Comparison of ENCODE assay signal across 8 cellular contexts in the genomic region with DNA sequence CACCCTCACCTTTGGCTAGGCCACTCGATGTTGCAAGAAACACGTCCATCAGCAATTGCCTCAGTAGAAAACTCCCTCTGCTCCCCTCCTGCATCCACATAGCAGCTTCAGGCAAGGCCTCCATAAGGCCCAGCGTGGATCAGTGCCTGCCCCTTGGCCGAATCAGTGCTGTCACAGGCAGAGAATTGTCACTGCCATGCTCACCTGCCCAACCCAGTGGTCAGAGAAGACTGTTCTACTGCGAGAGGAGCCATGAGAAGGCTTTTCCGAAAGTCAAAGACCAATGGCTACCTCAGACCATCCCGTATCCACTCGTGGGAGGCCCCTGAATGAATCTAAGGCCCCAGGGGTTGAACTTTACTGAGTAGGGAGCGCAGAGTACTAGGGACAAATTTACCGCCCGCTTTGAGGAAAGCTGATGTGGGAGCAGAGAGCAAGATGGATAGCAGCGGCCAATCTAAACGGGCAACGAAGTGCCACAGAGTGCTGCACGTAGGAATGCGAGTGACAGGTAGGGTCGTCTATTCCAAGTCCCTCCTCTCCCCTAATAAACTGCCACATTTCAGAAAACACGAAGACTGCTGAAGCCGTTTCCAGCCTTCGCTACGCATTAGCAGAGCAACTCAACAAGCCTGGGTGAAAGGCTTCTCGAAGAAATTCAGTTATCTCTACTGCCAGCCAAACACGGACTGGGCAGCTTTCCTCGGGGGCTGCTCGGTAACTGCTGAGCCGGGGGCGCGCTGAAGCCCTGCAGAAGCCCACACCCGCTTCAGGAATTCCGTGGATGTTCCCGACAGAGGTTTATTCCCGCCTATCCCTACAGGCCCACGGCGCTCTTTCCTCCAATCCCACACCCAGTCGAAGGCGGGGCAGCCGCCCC. TPM values are rescaled to one million over a fixed set of nuclear protein-coding genes. Genes with fewer than 3 reads are reported as not detected.
A peak's percentile ranks its signal among the peaks of the same experiment; 100 is the strongest.
DNase-seq lines count a peak whose midpoint lies in the region; ATAC-seq and TF ChIP-seq lines count a peak whose summit lies in the region.

No MANE protein-coding gene starts in this region.

- TF ChIP-seq POLR2A in body of pancreas (IDR thresholded peaks at IDR 0.05): no peak
- no peak for TF ChIP-seq POLR2A in spleen (IDR thresholded peaks at IDR 0.05)

- intact Hi-C loops in Right ventricle myocardium inferior (cut with DNase I) (loop anchor here (2.0 to 10.0 kb wide), 2 partner anchors 140 to 200 kb away; a partner anchor contains a TSS), cardiac septum (cut with DNase I) (loop anchor here (10.0 kb wide), 2 partner anchors 140 to 330 kb away; a partner anchor contains a TSS), body of pancreas (cut with DNase I) (no loop called here), spleen (cut with DNase I; ENCODE audit: low total_unique reads) (loop anchor here (10.0 kb wide), 1 partner anchor 140 kb away; a partner anchor contains a TSS)

- H3K4me1 ChIP-seq in body of pancreas (peaks cover 18% of the 10 kb centered on the region), iPS-20b (ENCODE audit: insufficient read depth, low read length) (peaks cover 7% of the 10 kb centered on the region), spleen (peaks cover 9 to 39% (median 24%) of the 10 kb centered on the region in 6 donors)

- peak overlapping the region; percentile 90 for H3K9ac ChIP-seq in iPS-20b (ENCODE audit: low read depth, low read length)

- DNase-seq in Right ventricle myocardium inferior (ENCODE audit: missing footprints): no peak
- DNase-seq in cardiac septum (ENCODE audit: low spot score): no peak
- peak; percentile 78 for DNase-seq in NCI-H345 treated with DMSO at 0.1 percent for 48 hours (lab: John Stamatoyannopoulos, UW; ENCODE audit: unreplicated experiment)
- DNase-seq in body of pancreas: peak in 1 of 4 donors; percentile 12
- DNase-seq in spleen: peak; percentile 75
- no peak for DNase-seq in NCI-H187 treated with DMSO at 0.1 percent for 48 hours (lab: John Stamatoyannopoulos, UW)

- H3K9me3 ChIP-seq in body of pancreas (no peaks in the 10 kb centered on the region), iPS-20b (ENCODE audit: insufficient read depth, low read depth, low read length) (no peaks in the 10 kb centered on the region), spleen (peaks cover 0 to 11% (median 7%) of the 10 kb centered on the region in 8 donors)

- peak overlapping the region; percentile 1 to 69 for H3K4me3 ChIP-seq in body of pancreas
- peak overlapping the region; percentile 86 for H3K4me3 ChIP-seq in iPS-20b (ENCODE audit: low read length)
- peak overlapping the region; percentile 86 to 99 (median 92) for H3K4me3 ChIP-seq in spleen

- H3K27me3 ChIP-seq in body of pancreas: no peaks in the 10 kb centered on the region
- no peaks in the 10 kb centered on the region for H3K27me3 ChIP-seq in iPS-20b (ENCODE audit: insufficient read depth, low read length)
- H3K27me3 ChIP-seq in spleen (replicated peaks in 1 of 7): no peaks in the 10 kb centered on the region

- 24 to 35% methylated on average over 30 to 37 of the region's 37 CpGs for WGBS in body of pancreas, 2 donors
- 34 to 40% (median 37%) methylated on average over 35 to 37 of the region's 37 CpGs for WGBS in spleen, 5 donors

- ATAC-seq in Right ventricle myocardium inferior (peak; percentile 80), body of pancreas (peak; percentile 59), HG02981 (IDR thresholded peaks at IDR 0.05; ENCODE audit: unreplicated experiment) (no peak)

- no peaks in the 10 kb centered on the region for H3K36me3 ChIP-seq in body of pancreas (replicated peaks in 1 of 2; ENCODE audit: insufficient read depth in 1 of 2, low read depth in 2 of 2)
- H3K36me3 ChIP-seq in iPS-20b (ENCODE audit: insufficient read depth, low read depth, low read length): no peaks in the 10 kb centered on the region
- peaks cover 0 to 13% (median 7%) of the 10 kb centered on the region in 6 donors for H3K36me3 ChIP-seq in spleen

- TF ChIP-seq CTCF in body of pancreas (IDR thresholded peaks at IDR 0.05) (peak in 1 of 7 experiments; percentile 14), spleen (IDR thresholded peaks at IDR 0.05 in 8 of 11, conservative IDR thresholded peaks at IDR 0.05 in 3 of 11) (no peak)

- peak overlapping the region; percentile 75 to 96 (median 89) for H3K27ac ChIP-seq in body of pancreas
- peak overlapping the region; percentile 86 for H3K27ac ChIP-seq in iPS-20b (ENCODE audit: low read length)
- H3K27ac ChIP-seq in spleen: peak overlapping the region; percentile 82 to 98 (median 94)

RNA-seq across cellular contexts. Expression of a gene that starts 1.0 kb away (rescaled TPM):
- total RNA-seq in Right ventricle myocardium inferior (48.7 TPM), cardiac septum (51.0 TPM), body of pancreas (10 to 100 TPM; 22.1 to 29.6 TPM), spleen (10 to 100 TPM; 44.3 to 76.4 (median 54.0) TPM)
- polyA plus RNA-seq in spleen: 10 to 100 TPM; 13.6 to 27.5 (median 17.8) TPM

Comparison
In these comparisons a context has a peak if more than half of its experiments do, and no peak if none do; other contexts are left out.
1. DNase-seq: peak in NCI-H345 treated with DMSO at 0.1 percent for 48 hours (single experiment) and spleen (single experiment); none in Right ventricle myocardium inferior (single experiment), cardiac septum (single experiment) and NCI-H187 treated with DMSO at 0.1 percent for 48 hours (single experiment).
2. H3K4me3 ChIP-seq: peak in every context shown above with its lines; median percentile 92 in spleen; 86 in iPS-20b; 35 in body of pancreas.
3. Peak in every context shown above with its lines, with median percentiles within 50 percentile points of each other: H3K27ac ChIP-seq.